1 cellular context compared by ENCODE assay signal in the genomic region with DNA sequence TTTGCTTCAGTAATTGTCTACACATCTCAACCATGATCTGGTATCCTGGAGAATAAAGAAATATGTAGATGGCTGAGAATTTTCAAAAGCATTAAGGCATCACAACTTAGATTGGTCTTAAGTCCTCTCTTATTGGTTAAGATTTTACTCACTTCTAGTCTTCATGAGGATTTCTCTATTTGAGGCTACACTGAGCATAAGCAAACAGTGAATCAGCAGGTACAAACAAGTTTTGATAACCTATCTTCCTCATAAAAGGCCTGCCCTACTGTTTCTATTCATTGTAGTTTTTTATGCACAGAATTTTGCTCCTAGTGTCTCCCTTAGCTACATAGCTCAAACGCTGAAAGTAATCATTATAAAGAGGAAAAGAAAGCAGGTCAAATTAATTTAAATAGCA.
TF ChIP-seq lines count a peak whose summit lies in the region.

No MANE protein-coding gene starts in this region.

TF ChIP-seq in GM12878, 131 proteins besides CTCF, POLR2A, EP300 and RAD21 (continued from another document):
- TF ChIP-seq, protein P1, sequence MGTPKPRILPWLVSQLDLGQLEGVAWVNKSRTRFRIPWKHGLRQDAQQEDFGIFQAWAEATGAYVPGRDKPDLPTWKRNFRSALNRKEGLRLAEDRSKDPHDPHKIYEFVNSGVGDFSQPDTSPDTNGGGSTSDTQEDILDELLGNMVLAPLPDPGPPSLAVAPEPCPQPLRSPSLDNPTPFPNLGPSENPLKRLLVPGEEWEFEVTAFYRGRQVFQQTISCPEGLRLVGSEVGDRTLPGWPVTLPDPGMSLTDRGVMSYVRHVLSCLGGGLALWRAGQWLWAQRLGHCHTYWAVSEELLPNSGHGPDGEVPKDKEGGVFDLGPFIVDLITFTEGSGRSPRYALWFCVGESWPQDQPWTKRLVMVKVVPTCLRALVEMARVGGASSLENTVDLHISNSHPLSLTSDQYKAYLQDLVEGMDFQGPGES (IDR thresholded peaks at IDR 0.05): no peak
- TF ChIP-seq FOXM1 (IDR thresholded peaks at IDR 0.05; ENCODE audit: low read depth, low read length) (no peak), NFXL1 (IDR thresholded peaks at IDR 0.05; ENCODE audit: borderline replicate concordance) (no peak), DPF2 (IDR thresholded peaks at IDR 0.05) (no peak), SIX5 (IDR thresholded peaks at IDR 0.05; ENCODE audit: low read depth, low read length, severe bottlenecking) (no peak), FOS (IDR thresholded peaks at IDR 0.05; ENCODE audit: borderline replicate concordance, extremely low read depth, insufficient read length) (no peak), BACH1 (IDR thresholded peaks at IDR 0.05; ENCODE audit: borderline replicate concordance) (no peak), HDAC6 (IDR thresholded peaks at IDR 0.05; ENCODE audit: unreplicated experiment) (no peak)
